27 cellular contexts compared by ENCODE assay signal in the genomic region with DNA sequence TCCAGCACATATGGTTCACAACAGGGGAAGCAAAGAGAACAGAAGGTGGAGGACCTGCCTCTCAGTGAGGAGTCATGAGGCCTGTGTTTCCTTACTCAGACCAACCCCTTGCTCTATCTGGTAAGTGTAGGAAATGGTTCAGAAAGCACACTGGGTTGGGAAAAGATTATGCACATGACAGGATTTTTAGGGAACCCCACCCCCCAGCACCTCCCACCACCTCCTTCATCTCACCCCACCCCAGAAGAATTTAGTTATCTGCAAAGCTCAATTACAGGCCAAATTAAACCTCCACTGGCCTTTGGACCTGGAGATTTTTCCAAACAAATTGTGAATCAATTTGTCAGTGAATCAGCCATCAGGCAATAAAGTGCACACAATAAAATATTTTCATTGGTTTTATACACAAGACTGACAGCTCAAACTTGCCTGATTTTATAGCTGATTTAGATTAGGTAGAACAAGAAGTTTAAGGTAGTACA.
DNase-seq lines count a peak whose midpoint lies in the region; ATAC-seq and TF ChIP-seq lines count a peak whose summit lies in the region.
"Had no signal": no experiment of that assay in that cellular context is flagged by ENCODE, and none has a peak within 500 bp of the region (broad histone marks: within the 10 kb centered on the region; RNA-seq: fewer than 3 reads in every experiment).

No MANE protein-coding gene starts in this region.

- no peaks in the 10 kb centered on the region for H3K27me3 ChIP-seq in CD8-positive, alpha-beta T cell (ENCODE audit: insufficient read depth, low read length)
- H3K27me3 ChIP-seq: esophagus muscularis mucosa, heart left ventricle, pancreas, upper lobe of right lung had no signal

- H3K9me3 ChIP-seq in CD8-positive, alpha-beta T cell (ENCODE audit: low read length), result no peaks in the 10 kb centered on the region
- H3K9me3 ChIP-seq: esophagus muscularis mucosa, heart left ventricle, pancreas, upper lobe of right lung had no signal

- POLR2A ChIA-PET in CD8-positive, alpha-beta T cell (lab: Charles Lee), result no interaction called here

- H3K27me3 Mint-ChIP-seq in glutamatergic neuron (ENCODE audit: unreplicated experiment) (peaks cover 5% of the 10 kb centered on the region), progenitor cell of endocrine pancreas (no peaks in the 10 kb centered on the region)
- H3K27me3 Mint-ChIP-seq in CD8-positive, alpha-beta T cell (ENCODE audit: low read depth), result peaks cover 6% of the 10 kb centered on the region
- H3K27me3 Mint-ChIP-seq in activated T-helper 1 cell treated with anti-CD3 and anti-CD28 coated beads, Interleukin-12 subunit alpha, Interleukin-12 subunit beta, Interleukin-2, Interleukin-4 antibody, amounts not matched to agents 30 ng/mL and 10 ng/mL and 1 ng/mL, durations not matched to agents 14 hours and 24 hours and 36 hours (ENCODE audit: insufficient read depth), result no peaks in the 10 kb centered on the region
- H3K27me3 Mint-ChIP-seq: activated CD4-positive, alpha-beta T cell treated with anti-CD3 and anti-CD28 coated beads for 36 hours had no signal

- no peak overlapping the region for H3K4me3 ChIP-seq in CD8-positive, alpha-beta T cell (ENCODE audit: low read depth, low read length)
- H3K4me3 ChIP-seq: esophagus muscularis mucosa, heart left ventricle, K562, lung, pancreas, upper lobe of right lung had no signal

- DNase-seq in NCI-H524 (lab: John Stamatoyannopoulos, UW) (peak; percentile 34 to 51), NCI-H524 treated with DMSO at 0.1 percent for 48 hours (lab: John Stamatoyannopoulos, UW) (no peak), NCI-H2171 treated with DMSO at 0.1 percent for 48 hours (lab: John Stamatoyannopoulos, UW) (peak; percentile 79), glutamatergic neuron (no peak), progenitor cell of endocrine pancreas (ENCODE audit: low spot score, unreplicated experiment) (no peak)
- DNase-seq in CD8-positive, alpha-beta T cell, result no peak
- DNase-seq in activated T-helper 1 cell treated with anti-CD3 and anti-CD28 coated beads, Interleukin-12 subunit alpha, Interleukin-12 subunit beta, Interleukin-2, Interleukin-4 antibody, amounts not matched to agents 30 ng/mL and 10 ng/mL and 1 ng/mL, durations not matched to agents 14 hours and 24 hours and 36 hours (ENCODE audit: low spot score), result no peak
- DNase-seq: 8988T; activated CD4-positive, alpha-beta T cell treated with anti-CD3 and anti-CD28 coated beads for 36 hours; activated CD8-positive, alpha-beta T cell treated with anti-CD3 and anti-CD28 coated beads, Interleukin-2, amount 10 ng/mL, durations not matched to agents 7 days and 5 days; activated naive CD4-positive, alpha-beta T cell treated with anti-CD3 and anti-CD28 coated beads, Interleukin-2, amount 50 U/mL, for 16 hours; CD4-positive, CD25-positive, alpha-beta regulatory T cell; cortex of kidney; foreskin fibroblast; heart left ventricle; NCI-H1105; pancreas; retina; SIG-M5; stimulated activated naive CD4-positive, alpha-beta T cell; SW 1271; upper lobe of right lung had no signal

- no peaks in the 10 kb centered on the region for H3K36me3 ChIP-seq in CD8-positive, alpha-beta T cell (ENCODE audit: insufficient read depth, low read length)
- H3K36me3 ChIP-seq: esophagus muscularis mucosa, heart left ventricle, pancreas, upper lobe of right lung had no signal

- no peak overlapping the region for H3K27ac ChIP-seq in CD8-positive, alpha-beta T cell (ENCODE audit: low read depth, low read length)
- H3K27ac ChIP-seq: esophagus muscularis mucosa, heart left ventricle, pancreas, upper lobe of right lung had no signal

- peak overlapping the region; percentile 92 for H3K27ac Mint-ChIP-seq in glutamatergic neuron (ENCODE audit: unreplicated experiment)
- H3K27ac Mint-ChIP-seq in progenitor cell of endocrine pancreas, result peak overlapping the region; percentile 16
- no peak overlapping the region for H3K27ac Mint-ChIP-seq in CD8-positive, alpha-beta T cell
- H3K27ac Mint-ChIP-seq in activated T-helper 1 cell treated with anti-CD3 and anti-CD28 coated beads, Interleukin-12 subunit alpha, Interleukin-12 subunit beta, Interleukin-2, Interleukin-4 antibody, amounts not matched to agents 30 ng/mL and 10 ng/mL and 1 ng/mL, durations not matched to agents 14 hours and 24 hours and 36 hours, result no peak overlapping the region
- H3K27ac Mint-ChIP-seq: activated CD4-positive, alpha-beta T cell treated with anti-CD3 and anti-CD28 coated beads for 36 hours; activated CD8-positive, alpha-beta T cell treated with anti-CD3 and anti-CD28 coated beads, Interleukin-2, amount 10 ng/mL, durations not matched to agents 7 days and 5 days; activated T-helper 2 cell treated with anti-CD3 and anti-CD28 coated beads, Interferon-gamma antibody, Interleukin-2, Interleukin-4, amounts not matched to agents 10 μg/mL and 5 μg/mL and 100 μg/mL, durations not matched to agents 14 hours and 24 hours and 36 hours; CD4-positive, CD25-positive, alpha-beta regulatory T cell had no signal

- H3K36me3 Mint-ChIP-seq in glutamatergic neuron (ENCODE audit: unreplicated experiment) (peaks cover 5% of the 10 kb centered on the region), progenitor cell of endocrine pancreas (ENCODE audit: insufficient read depth) (no peaks in the 10 kb centered on the region)
- no peaks in the 10 kb centered on the region for H3K36me3 Mint-ChIP-seq in CD8-positive, alpha-beta T cell
- H3K36me3 Mint-ChIP-seq in activated T-helper 1 cell treated with anti-CD3 and anti-CD28 coated beads, Interleukin-12 subunit alpha, Interleukin-12 subunit beta, Interleukin-2, Interleukin-4 antibody, amounts not matched to agents 30 ng/mL and 10 ng/mL and 1 ng/mL, durations not matched to agents 14 hours and 24 hours and 36 hours (ENCODE audit: low read depth), result no peaks in the 10 kb centered on the region
- H3K36me3 Mint-ChIP-seq: CD4-positive, CD25-positive, alpha-beta regulatory T cell had no signal

- ATAC-seq in CD8-positive, alpha-beta T cell, result no peak
- ATAC-seq in HG02938 (IDR thresholded peaks at IDR 0.05; ENCODE audit: unreplicated experiment), result no peak
- ATAC-seq: activated CD4-positive, alpha-beta T cell treated with anti-CD3 and anti-CD28 coated beads for 36 hours; activated CD8-positive, alpha-beta T cell treated with anti-CD3 and anti-CD28 coated beads, Interleukin-2, amount 10 ng/mL, durations not matched to agents 7 days and 5 days; heart left ventricle; K562; pancreas; upper lobe of right lung had no signal

- peaks cover 65% of the 10 kb centered on the region for H3K4me1 Mint-ChIP-seq in glutamatergic neuron (ENCODE audit: low read depth, unreplicated experiment)
- H3K4me1 Mint-ChIP-seq in progenitor cell of endocrine pancreas (ENCODE audit: low read depth), result peaks cover 54% of the 10 kb centered on the region
- no peaks in the 10 kb centered on the region for H3K4me1 Mint-ChIP-seq in CD8-positive, alpha-beta T cell (ENCODE audit: low read depth)
- H3K4me1 Mint-ChIP-seq in activated T-helper 1 cell treated with anti-CD3 and anti-CD28 coated beads, Interleukin-12 subunit alpha, Interleukin-12 subunit beta, Interleukin-2, Interleukin-4 antibody, amounts not matched to agents 30 ng/mL and 10 ng/mL and 1 ng/mL, durations not matched to agents 14 hours and 24 hours and 36 hours (ENCODE audit: low read depth), result no peaks in the 10 kb centered on the region
- H3K4me1 Mint-ChIP-seq: activated CD4-positive, alpha-beta T cell treated with anti-CD3 and anti-CD28 coated beads for 36 hours; CD4-positive, CD25-positive, alpha-beta regulatory T cell had no signal

- CTCF ChIA-PET in CD8-positive, alpha-beta T cell (lab: Charles Lee), result no interaction called here

- H3K9me3 Mint-ChIP-seq in glutamatergic neuron (ENCODE audit: unreplicated experiment), result peaks cover 18% of the 10 kb centered on the region
- peaks cover 3% of the 10 kb centered on the region for H3K9me3 Mint-ChIP-seq in progenitor cell of endocrine pancreas (ENCODE audit: low read depth)
- no peaks in the 10 kb centered on the region for H3K9me3 Mint-ChIP-seq in CD8-positive, alpha-beta T cell
- no peaks in the 10 kb centered on the region for H3K9me3 Mint-ChIP-seq in activated T-helper 1 cell treated with anti-CD3 and anti-CD28 coated beads, Interleukin-12 subunit alpha, Interleukin-12 subunit beta, Interleukin-2, Interleukin-4 antibody, amounts not matched to agents 30 ng/mL and 10 ng/mL and 1 ng/mL, durations not matched to agents 14 hours and 24 hours and 36 hours
- H3K9me3 Mint-ChIP-seq: activated T-helper 2 cell treated with anti-CD3 and anti-CD28 coated beads, Interferon-gamma antibody, Interleukin-2, Interleukin-4, amounts not matched to agents 10 μg/mL and 5 μg/mL and 100 μg/mL, durations not matched to agents 14 hours and 24 hours and 36 hours; CD4-positive, CD25-positive, alpha-beta regulatory T cell had no signal

- intact Hi-C loops in CD8-positive, alpha-beta T cell (cut with DNase I, micrococcal nuclease), result no loop called here
- intact Hi-C loops in activated T-helper 1 cell treated with anti-CD3 and anti-CD28 coated beads, Interleukin-12 subunit alpha, Interleukin-12 subunit beta, Interleukin-2, Interleukin-4 antibody, amounts not matched to agents 30 ng/mL and 10 ng/mL and 1 ng/mL, durations not matched to agents 14 hours and 24 hours and 36 hours (cut with micrococcal nuclease), result no loop called here

- H3K4me3 Mint-ChIP-seq in glutamatergic neuron (ENCODE audit: unreplicated experiment), result peak overlapping the region; percentile 40
- H3K4me3 Mint-ChIP-seq in progenitor cell of endocrine pancreas (ENCODE audit: low read depth), result no peak overlapping the region
- H3K4me3 Mint-ChIP-seq in CD8-positive, alpha-beta T cell, result no peak overlapping the region
- H3K4me3 Mint-ChIP-seq in activated T-helper 1 cell treated with anti-CD3 and anti-CD28 coated beads, Interleukin-12 subunit alpha, Interleukin-12 subunit beta, Interleukin-2, Interleukin-4 antibody, amounts not matched to agents 30 ng/mL and 10 ng/mL and 1 ng/mL, durations not matched to agents 14 hours and 24 hours and 36 hours, result no peak overlapping the region
- H3K4me3 Mint-ChIP-seq: activated CD4-positive, alpha-beta T cell treated with anti-CD3 and anti-CD28 coated beads for 36 hours; activated CD8-positive, alpha-beta T cell treated with anti-CD3 and anti-CD28 coated beads, Interleukin-2, amount 10 ng/mL, durations not matched to agents 7 days and 5 days; CD4-positive, CD25-positive, alpha-beta regulatory T cell had no signal

- no peak for TF ChIP-seq CTCF in glutamatergic neuron (IDR thresholded peaks at IDR 0.05; ENCODE audit: partially characterized antibody, unreplicated experiment)
- TF ChIP-seq CTCF in progenitor cell of endocrine pancreas (IDR thresholded peaks at IDR 0.05; ENCODE audit: unreplicated experiment), result no peak
- TF ChIP-seq CTCF in CD8-positive, alpha-beta T cell (IDR thresholded peaks at IDR 0.05), result no peak

- no peaks in the 10 kb centered on the region for H3K4me1 ChIP-seq in CD8-positive, alpha-beta T cell (ENCODE audit: insufficient read depth, low read length)
- H3K4me1 ChIP-seq: esophagus muscularis mucosa, pancreas, upper lobe of right lung had no signal

Comparison
In these comparisons a context has a peak if more than half of its experiments do, and no peak if none do; other contexts are left out.
1. DNase-seq: peak in NCI-H524 (2 of 2) and NCI-H2171 treated with DMSO at 0.1 percent for 48 hours (single experiment); none in NCI-H524 treated with DMSO at 0.1 percent for 48 hours (single experiment), glutamatergic neuron (single experiment), progenitor cell of endocrine pancreas (single experiment), CD8-positive, alpha-beta T cell (0 of 7) and activated T-helper 1 cell treated with anti-CD3 and anti-CD28 coated beads, Interleukin-12 subunit alpha, Interleukin-12 subunit beta, Interleukin-2, Interleukin-4 antibody, amounts not matched to agents 30 ng/mL and 10 ng/mL and 1 ng/mL, durations not matched to agents 14 hours and 24 hours and 36 hours (single experiment).
2. H3K27ac Mint-ChIP-seq: peak in glutamatergic neuron (single experiment) and progenitor cell of endocrine pancreas (single experiment); none in CD8-positive, alpha-beta T cell (single experiment) and activated T-helper 1 cell treated with anti-CD3 and anti-CD28 coated beads, Interleukin-12 subunit alpha, Interleukin-12 subunit beta, Interleukin-2, Interleukin-4 antibody, amounts not matched to agents 30 ng/mL and 10 ng/mL and 1 ng/mL, durations not matched to agents 14 hours and 24 hours and 36 hours (single experiment).